In the genomic region with DNA sequence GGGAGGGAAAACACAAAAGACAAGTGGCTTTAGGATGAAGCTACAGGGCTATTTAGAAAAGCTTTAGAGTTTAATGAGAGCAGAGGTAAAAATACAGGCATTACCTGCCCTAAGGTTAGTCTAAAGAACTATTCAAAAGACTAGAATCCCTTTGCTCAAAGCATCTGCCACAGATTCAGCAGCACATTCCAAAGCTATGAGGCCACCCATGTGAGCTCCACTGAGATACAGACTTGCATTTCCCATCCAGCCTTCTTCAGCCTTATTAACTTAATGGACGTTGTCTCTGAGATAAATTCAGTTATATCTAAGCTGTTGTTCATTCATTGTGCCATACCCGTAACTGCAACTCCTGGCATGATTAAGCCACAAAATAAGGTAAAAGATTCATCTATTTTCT, we compare ENCODE assay signal across 1 cellular context.
TF ChIP-seq lines count a peak whose summit lies in the region.

No MANE protein-coding gene starts in this region.

TF ChIP-seq in HEK293T, 16 proteins besides CTCF, POLR2A, EP300 and RAD21:
- no peak for TF ChIP-seq ELF4 (IDR thresholded peaks at IDR 0.05)
- no peak for TF ChIP-seq HDGF (IDR thresholded peaks at IDR 0.05; ENCODE audit: borderline replicate concordance)
- no peak for TF ChIP-seq ARNT (IDR thresholded peaks at IDR 0.05)
- no peak for TF ChIP-seq SUZ12 (IDR thresholded peaks at IDR 0.05)
- TF ChIP-seq L3MBTL2 (conservative IDR thresholded peaks at IDR 0.05), result no peak
- TF ChIP-seq SP1 (IDR thresholded peaks at IDR 0.05), result no peak
- TF ChIP-seq NFRKB (IDR thresholded peaks at IDR 0.05), result no peak
